26 cellular contexts compared by ENCODE assay signal in genomic region chr5:103237783-103238182, GRCh38.
"Had no signal": no experiment of that assay in that cellular context is flagged by ENCODE, and none has a peak within 500 bp of the region (broad histone marks: within the 10 kb centered on the region; RNA-seq: fewer than 3 reads in every experiment).

No MANE protein-coding gene starts in this region.

- H3K27ac ChIP-seq: epithelial cell of prostate, gastrocnemius medialis, neural progenitor cell, prostate gland, right atrium auricular region, sigmoid colon, spleen, testis, tibial artery, upper lobe of left lung had no signal

- ATAC-seq: esophagus mucosa; gastrocnemius medialis; left ventricle myocardium superior; naive thymus-derived CD4-positive, alpha-beta T cell; stimulated activated memory B cell treated with anti-CD40 and anti-IgM and Interleukin-4, amounts not matched to agents 10 μg/mL and 1 μg/mL and 100 μg/mL, for 72 hours; stimulated activated naive CD8-positive, alpha-beta T cell treated with anti-CD3 and anti-CD28 coated beads, Interleukin-15, Interleukin-2, amounts not matched to agents 100 U/mL and 50 U/mL, for 24 hours had no signal

- DNase-seq: effector CD8-positive, alpha-beta T cell; endodermal cell; foreskin fibroblast; gastrocnemius medialis; head of caudate nucleus; hippocampal formation; kidney glomerular epithelial cell; left ventricle myocardium superior; naive thymus-derived CD4-positive, alpha-beta T cell; sigmoid colon; spleen; stimulated activated CD4-positive, alpha-beta T cell treated with anti-CD3 and anti-CD28 coated beads, Interleukin-4, amount 100 ng/mL, for 4 hours; stimulated activated naive CD8-positive, alpha-beta T cell treated with anti-CD3 and anti-CD28 coated beads, Interleukin-15, Interleukin-2, amounts not matched to agents 100 U/mL and 50 U/mL, for 24 hours; substantia nigra; testis; tibial artery; upper lobe of left lung had no signal

- H3K27me3 ChIP-seq: gastrocnemius medialis, neural progenitor cell, right atrium auricular region, sigmoid colon, spleen, testis, tibial artery, upper lobe of left lung had no signal

- H3K4me3 ChIP-seq: gastrocnemius medialis, lung, neural progenitor cell, prostate gland, right atrium auricular region, sigmoid colon, spleen, testis, tibial artery, upper lobe of left lung had no signal

- H3K4me1 ChIP-seq: gastrocnemius medialis, neural progenitor cell, prostate gland, right atrium auricular region, sigmoid colon, spleen, testis, tibial artery, upper lobe of left lung had no signal

- H3K36me3 ChIP-seq: gastrocnemius medialis, prostate gland, right atrium auricular region, sigmoid colon, spleen, tibial artery, upper lobe of left lung had no signal

- FAIRE-seq: islet of Langerhans, urothelium cell line had no signal

- H3K9me3 ChIP-seq: prostate gland, testis, upper lobe of left lung had no signal
